Comparison of ENCODE assay signal across 9 cellular contexts in genomic region chr3:197256836-197257444, GRCh38. TPM values are rescaled to one million over a fixed set of nuclear protein-coding genes. Genes with fewer than 3 reads are reported as not detected.
A peak's percentile ranks its signal among the peaks of the same experiment; 100 is the strongest.
DNase-seq lines count a peak whose midpoint lies in the region; ATAC-seq, FAIRE-seq and TF ChIP-seq lines count a peak whose summit lies in the region.
"Had no signal": no experiment of that assay in that cellular context is flagged by ENCODE, and none has a peak within 500 bp of the region (broad histone marks: within the 10 kb centered on the region; RNA-seq: fewer than 3 reads in every experiment).

No MANE protein-coding gene starts in this region.

- H3K4ac ChIP-seq in H1 (replicated peaks; ENCODE audit: insufficient read length, low read depth, low read length) (no peak overlapping the region), neuronal stem cell (ENCODE audit: low read length) (no peak overlapping the region)

- H3K23ac ChIP-seq in H1 (ENCODE audit: insufficient read length): no peak overlapping the region
- no peak overlapping the region for H3K23ac ChIP-seq in neuronal stem cell (ENCODE audit: low read depth, low read length, poor library complexity)

- CTCF ChIA-PET in H1 (lab: Charles Lee; ENCODE audit: partially characterized antibody): interaction anchor here (0.6 to 4.1 kb wide), 53 partner anchors 9 to 569 kb away, joined by 3 to 52 read pairs (median 4); partner anchors contain the start of gene MELTF

- H2BK5ac ChIP-seq in H1 (ENCODE audit: low read depth, low read length) (no peak overlapping the region), neuronal stem cell (ENCODE audit: low read length) (no peak overlapping the region)

- TF ChIP-seq EP300 in H1 (IDR thresholded peaks at IDR 0.05; ENCODE audit: borderline replicate concordance in 1 of 2, low read depth in 2 of 2, low read length in 2 of 2): no peak

- H3K18ac ChIP-seq in H1 (ENCODE audit: extremely low read depth, low read length) (no peak overlapping the region), neuronal stem cell (ENCODE audit: low read length) (no peak overlapping the region)

- no peaks in the 10 kb centered on the region for H3K27me3 ChIP-seq in H1 (replicated peaks in 1 of 4; ENCODE audit: control insufficient read depth in 3 of 4, extremely low read depth in 1 of 4, insufficient read depth in 3 of 4, low read length in 3 of 4)
- no peaks in the 10 kb centered on the region for H3K27me3 ChIP-seq in neuronal stem cell (ENCODE audit: control insufficient read depth in 3 of 3, insufficient read depth in 3 of 3, low read depth in 1 of 3, low read length in 3 of 3)

- no peak overlapping the region for H4K91ac ChIP-seq in H1 (replicated peaks; ENCODE audit: insufficient read length, low read length)
- H4K91ac ChIP-seq in neuronal stem cell (ENCODE audit: low read depth, low read length, poor library complexity): no peak overlapping the region

- no peak overlapping the region for H2BK20ac ChIP-seq in H1 (ENCODE audit: low read length)

- no peak overlapping the region for H3K27ac ChIP-seq in H1 (ENCODE audit: low read depth, low read length)
- H3K27ac ChIP-seq in neuronal stem cell (replicated peaks; ENCODE audit: low read length): peak overlapping the region; percentile 22

- DNase-seq in SIG-M5 treated with dmso at 0.1 percent for 504 hours (lab: John Stamatoyannopoulos, UW; ENCODE audit: unreplicated experiment) (peak; percentile 7), SIG-M5 (lab: John Stamatoyannopoulos, UW) (no peak), LHCN-M2 (ENCODE audit: low read depth) (peak; percentile 48), SKM-1 treated with dmso at 0.1 percent for 144 hours (lab: John Stamatoyannopoulos, UW; ENCODE audit: unreplicated experiment) (peak; percentile 8), H1 (ENCODE audit: low read depth in 1 of 2, low spot score in 2 of 2) (no peak), neuronal stem cell (ENCODE audit: low spot score) (no peak)

- H2AFZ ChIP-seq in H1 (ENCODE audit: low read length): no peak overlapping the region
- H2AFZ ChIP-seq in neuronal stem cell (ENCODE audit: low read length): no peak overlapping the region

- TF ChIP-seq POLR2A in H1 (IDR thresholded peaks at IDR 0.05; ENCODE audit: control extremely low read depth in 1 of 2, low read depth in 2 of 2, low read length in 2 of 2): no peak

- no peak overlapping the region for H3K4me3 ChIP-seq in H1 (ENCODE audit: extremely low read depth in 1 of 4, insufficient read depth in 2 of 4, low read depth in 3 of 4, low read length in 4 of 4)
- H3K4me3 ChIP-seq in neuronal stem cell (ENCODE audit: low read length in 2 of 2): no peak overlapping the region

- peaks cover 3 to 98% of the 10 kb centered on the region in 2 experiments; a peak in 3 of 4 replicates for H3K79me2 ChIP-seq in H1 (ENCODE audit: control insufficient read depth in 1 of 2, insufficient read depth in 2 of 2, low read length in 2 of 2)

- H3K14ac ChIP-seq in H1 (ENCODE audit: insufficient read length) (no peak overlapping the region), neuronal stem cell (ENCODE audit: low read length) (no peak overlapping the region)

- peak in 1 of 2 experiments; percentile 49; a peak in 3 of 4 replicates for TF ChIP-seq RAD21 in H1 (IDR thresholded peaks at IDR 0.05 in 1 of 2, conservative IDR thresholded peaks at IDR 0.05 in 1 of 2; ENCODE audit: low read depth in 2 of 2, low read length in 2 of 2)

- H3K4me1 ChIP-seq in H1 (replicated peaks in 1 of 4; ENCODE audit: control insufficient read depth in 3 of 4, insufficient read depth in 4 of 4, low read length in 3 of 4) (peaks cover 0 to 2% (median 0%) of the 10 kb centered on the region in 4 experiments; a peak in 1 of 7 replicates), neuronal stem cell (ENCODE audit: control insufficient read depth in 2 of 2, insufficient read depth in 1 of 2, low read depth in 1 of 2, low read length in 2 of 2) (peaks cover 6 to 10% of the 10 kb centered on the region in 2 donors)

- no peaks in the 10 kb centered on the region for H3K23me2 ChIP-seq in H1 (ENCODE audit: low read depth, low read length)

- H3K79me1 ChIP-seq in H1 (ENCODE audit: low read depth, low read length): peaks cover 2% of the 10 kb centered on the region; the same call in 1 of the 2 replicates
- H3K79me1 ChIP-seq in neuronal stem cell (ENCODE audit: low read depth, low read length): no peaks in the 10 kb centered on the region

- H3K9ac ChIP-seq in H1 (replicated peaks in 1 of 4; ENCODE audit: extremely low read depth in 1 of 4, low read depth in 3 of 4, low read length in 3 of 4) (no peak overlapping the region), neuronal stem cell (ENCODE audit: low read depth, low read length, poor library complexity) (no peak overlapping the region)

- POLR2A ChIA-PET in H1 (lab: Charles Lee; ENCODE audit: partially characterized antibody): interaction anchor here (1.3 to 1.6 kb wide), 2 partner anchors 12 to 26 kb away, joined by 4 to 6 read pairs; no protein-coding TSS in a partner anchor

- H2AK5ac ChIP-seq in H1 (ENCODE audit: low read depth, low read length) (no peak overlapping the region), neuronal stem cell (ENCODE audit: low read depth, low read length) (no peak overlapping the region)

- H3K56ac ChIP-seq in H1 (replicated peaks; ENCODE audit: insufficient read length, low read depth, low read length): no peak overlapping the region

- H4K8ac ChIP-seq in H1 (ENCODE audit: extremely low read depth, insufficient read depth, low read length) (no peak overlapping the region), neuronal stem cell (ENCODE audit: low read depth, low read length) (no peak overlapping the region)

- no peak overlapping the region for H2BK12ac ChIP-seq in H1 (ENCODE audit: low read depth, low read length)
- H2BK12ac ChIP-seq in neuronal stem cell (ENCODE audit: low read length): no peak overlapping the region

- H2BK15ac ChIP-seq in H1 (ENCODE audit: low read length) (no peak overlapping the region), neuronal stem cell (ENCODE audit: low read length) (no peak overlapping the region)

- H3K36me3 ChIP-seq in H1 (ENCODE audit: control insufficient read depth in 2 of 4, insufficient read depth in 4 of 4, low read length in 3 of 4): no peaks in the 10 kb centered on the region
- peaks cover 0 to 23% of the 10 kb centered on the region in 2 donors for H3K36me3 ChIP-seq in neuronal stem cell (replicated peaks in 1 of 2; ENCODE audit: control insufficient read depth in 2 of 2, insufficient read depth in 2 of 2, low read length in 2 of 2)

- whole genome bisulfite sequencing in H1 (ENCODE audit: extremely low coverage in 1 of 2, insufficient coverage in 1 of 2, insufficient read length in 1 of 2, insufficient replicate concordance in 2 of 2, low coverage in 1 of 2, low lambda C conversion rate in 2 of 2, missing lambda C conversion rate in 1 of 2), 2 experiments: 28% methylated on average over 3 of the region's 3 CpGs; no CpG with 5 or more reads in 1 of the 2 experiments
- WGBS in neuronal stem cell (ENCODE audit: extremely low coverage in 2 of 2, insufficient read length in 2 of 2, insufficient replicate concordance in 1 of 2), 2 donors: no CpG with 5 or more reads among the region's 3 CpGs

- H4K5ac ChIP-seq in H1 (ENCODE audit: insufficient read length, low read depth, low read length): no peak overlapping the region

- H2BK120ac ChIP-seq in H1 (replicated peaks; ENCODE audit: low read depth, low read length) (no peak overlapping the region), neuronal stem cell (ENCODE audit: low read depth, low read length) (no peak overlapping the region)

- no peaks in the 10 kb centered on the region for H3K9me3 ChIP-seq in H1 (ENCODE audit: insufficient read depth in 2 of 2, low read depth in 1 of 2, low read length in 1 of 2)
- peaks cover 0 to under 1% of the 10 kb centered on the region in 2 donors for H3K9me3 ChIP-seq in neuronal stem cell (replicated peaks in 1 of 2; ENCODE audit: control insufficient read depth in 2 of 2, insufficient read depth in 1 of 2, low read depth in 1 of 2, low read length in 2 of 2)

- no peak overlapping the region for H3K4me2 ChIP-seq in H1 (ENCODE audit: insufficient read depth in 1 of 2, low read depth in 2 of 2, low read length in 2 of 2)
- H3K4me2 ChIP-seq in neuronal stem cell (ENCODE audit: insufficient read depth, low read length, poor library complexity, severe bottlenecking): no peak overlapping the region

- ATAC-seq in GM19324 (IDR thresholded peaks at IDR 0.05; ENCODE audit: low FRiP score, unreplicated experiment) (no peak), GM19035 (IDR thresholded peaks at IDR 0.05; ENCODE audit: unreplicated experiment) (no peak)
- ATAC-seq: stimulated activated naive CD8-positive, alpha-beta T cell treated with anti-CD3 and anti-CD28 coated beads, Interleukin-15, amount 100 ng/mL, for 72 hours had no signal

- peak in 2 of 3 experiments; percentile 16 to 29; a peak in 2 of 4 replicates for TF ChIP-seq CTCF in H1 (IDR thresholded peaks at IDR 0.05; ENCODE audit: control extremely low read depth in 1 of 3, insufficient read depth in 1 of 3, low read depth in 1 of 3, low read length in 3 of 3)

- no peak for FAIRE-seq in H1 (lab: Jason Lieb, UNC)

- peaks cover 5 to 8% of the 10 kb centered on the region in 2 experiments for H4K20me1 ChIP-seq in H1 (replicated peaks in 1 of 2; ENCODE audit: control insufficient read depth in 1 of 2, insufficient read depth in 2 of 2, low read length in 2 of 2)

TF ChIP-seq in H1, 55 proteins besides CTCF, POLR2A, EP300 and RAD21 (continues in another document):
- TF ChIP-seq CEBPB (IDR thresholded peaks at IDR 0.05; ENCODE audit: low read depth, low read length): no peak
- TF ChIP-seq SP2 (IDR thresholded peaks at IDR 0.05; ENCODE audit: low read length): no peak
- no peak for TF ChIP-seq NRF1 (IDR thresholded peaks at IDR 0.05; ENCODE audit: low read depth, low read length)
- no peak for TF ChIP-seq BCL11A (IDR thresholded peaks at IDR 0.05; ENCODE audit: low read depth in 2 of 2, low read length in 2 of 2)
- no peak for TF ChIP-seq SIN3A (conservative IDR thresholded peaks at IDR 0.05 in 1 of 2, IDR thresholded peaks at IDR 0.05 in 1 of 2; ENCODE audit: low read depth in 1 of 2, low read length in 2 of 2)
- TF ChIP-seq NANOG (IDR thresholded peaks at IDR 0.05; ENCODE audit: insufficient read depth, low read depth, low read length, poor library complexity, severe bottlenecking): no peak

RNA-seq across cellular contexts. Expression of gene DLG1, which starts 41.5 kb away (rescaled TPM):
- 107 and 110 TPM in 2 replicates for total RNA-seq in LHCN-M2 (2014; rRNA removed)
- 59.4 TPM for polyA plus RNA-seq in LHCN-M2 (2012)
- total RNA-seq in H1 (2021; fragmentation: NEBNext Ultra II Directional; extraction: Animal tissue kit (Norgen Biotek cat#: 25700)): 74.9 and 78.8 TPM in 2 replicates
- 10.5 and 13.4 TPM in 2 replicates for polyA plus RNA-seq in H1 (2011; rRNA removed)
- 61.9 TPM for polyA plus RNA-seq in H1 (2011; cell fraction: cytosol; rRNA removed)
- polyA plus RNA-seq in H1 (2011; cell fraction: nucleus; rRNA removed): 21.7 TPM
- polyA plus RNA-seq in H1 (2012, experiment 1 of 2): 29.0 to 50.3 TPM (median 32.2 TPM) in 4 replicates
- 2.5 TPM for polyA plus RNA-seq in H1 (2012, experiment 2 of 2)
- polyA plus RNA-seq in H1 (2013, experiment 1 of 2): 34.3 TPM
- 30.6 TPM for polyA plus RNA-seq in H1 (2013, experiment 2 of 2)
- polyA minus RNA-seq in H1 (2011; rRNA and poly(A)+ RNA removed): 60.0 and 72.1 TPM in 2 replicates
- polyA minus RNA-seq in H1 (2011; cell fraction: cytosol; rRNA and poly(A)+ RNA removed): 44.3 TPM
- 167 TPM for polyA minus RNA-seq in H1 (2011; cell fraction: nucleus; rRNA and poly(A)+ RNA removed)
- polyA plus RNA-seq in neuronal stem cell (2013, experiment 1 of 2): 47.6 TPM
- 47.6 TPM for polyA plus RNA-seq in neuronal stem cell (2013, experiment 2 of 2)

Comparison
In these comparisons a context has a peak if more than half of its experiments do, and no peak if none do; other contexts are left out.
1. DNase-seq: peak in SIG-M5 treated with dmso at 0.1 percent for 504 hours (single experiment), LHCN-M2 (single experiment) and SKM-1 treated with dmso at 0.1 percent for 144 hours (single experiment); none in SIG-M5 (single experiment), H1 (0 of 2) and neuronal stem cell (single experiment).